Comparison of ENCODE assay signal across 10 cellular contexts in genomic region chr14:61547186-61548121, GRCh38.
A peak's percentile ranks its signal among the peaks of the same experiment; 100 is the strongest.
DNase-seq lines count a peak whose midpoint lies in the region; ATAC-seq and TF ChIP-seq lines count a peak whose summit lies in the region.
"Had no signal": no experiment of that assay in that cellular context is flagged by ENCODE, and none has a peak within 500 bp of the region (broad histone marks: within the 10 kb centered on the region; RNA-seq: fewer than 3 reads in every experiment).

No MANE protein-coding gene starts in this region.

- H2AFZ ChIP-seq in smooth muscle cell (ENCODE audit: low read depth), result peak overlapping the region; percentile 91

- H3K36me3 ChIP-seq in smooth muscle cell (ENCODE audit: low read depth), result no peaks in the 10 kb centered on the region

- peak; percentile 87 for ATAC-seq in SK-N-SH treated with all-trans-retinoic acid at 6 μM for 48 hours
- no peak for ATAC-seq in GM21619 (IDR thresholded peaks at IDR 0.05; ENCODE audit: unreplicated experiment)

- peak overlapping the region; percentile 98 for H3K27ac ChIP-seq in smooth muscle cell (ENCODE audit: low read depth)

- no peaks in the 10 kb centered on the region for H3K79me2 ChIP-seq in smooth muscle cell (ENCODE audit: low read depth)

- WGBS in smooth muscle cell (ENCODE audit: low lambda C conversion rate), result 37% methylated on average over 15 of the region's 15 CpGs

- peak overlapping the region; percentile 77 for H3K9ac ChIP-seq in smooth muscle cell (ENCODE audit: low read depth)

- no peak for TF ChIP-seq CTCF in smooth muscle cell (IDR thresholded peaks at IDR 0.05; ENCODE audit: borderline replicate concordance, insufficient read depth, poor library complexity, severe bottlenecking)

- H3K4me2 ChIP-seq in smooth muscle cell, result peak overlapping the region; percentile 75

- no peak overlapping the region for H3K4me3 ChIP-seq in smooth muscle cell

- H3K27me3 ChIP-seq in smooth muscle cell (ENCODE audit: low read depth), result no peaks in the 10 kb centered on the region

- no peaks in the 10 kb centered on the region for H3K9me3 ChIP-seq in smooth muscle cell (replicated peaks; ENCODE audit: low read depth)

- no peaks in the 10 kb centered on the region for H4K20me1 ChIP-seq in smooth muscle cell (ENCODE audit: low read depth)

- peaks cover 11% of the 10 kb centered on the region for H3K4me1 ChIP-seq in smooth muscle cell (ENCODE audit: low read depth)

- DNase-seq in H4 (ENCODE audit: low spot score), result peak; percentile 68
- DNase-seq in fibroblast of gingiva (ENCODE audit: low read depth), result peak; percentile 71
- no peak for DNase-seq in smooth muscle cell (lab: John Stamatoyannopoulos, UW; ENCODE audit: unreplicated experiment)
- DNase-seq in middle frontal gyrus (ENCODE audit: extremely low spot score, low spot score), result no peak
- no peak for DNase-seq in DMS79 treated with DMSO at 0.1 percent for 48 hours (lab: John Stamatoyannopoulos, UW)
- DNase-seq: activated B cell treated with CpG ODN at 0.5 μM for 24 hours, endodermal cell, NCI-H2107 had no signal

- H3F3A ChIP-seq in smooth muscle cell (ENCODE audit: low read depth), result peaks cover 16% of the 10 kb centered on the region

TF ChIP-seq in SK-N-SH treated with all-trans-retinoic acid at 6 μM for 48 hours, 23 proteins besides CTCF, POLR2A, EP300 and RAD21:
- TF ChIP-seq ZFP3 (CRISPR knock-in tag; IDR thresholded peaks at IDR 0.05), result 0 out of 2 replicates have a peak, but pooled peaks have one; percentile 18
- TF ChIP-seq ESRRG (CRISPR knock-in tag; IDR thresholded peaks at IDR 0.05), result no peak

Comparison
In these comparisons a context has a peak if more than half of its experiments do, and no peak if none do; other contexts are left out.
1. DNase-seq: peak in H4 (single experiment) and fibroblast of gingiva (single experiment); none in smooth muscle cell (single experiment), middle frontal gyrus (single experiment) and DMS79 treated with DMSO at 0.1 percent for 48 hours (single experiment).